ENCODE assay signal across 8 cellular contexts in the genomic region with DNA sequence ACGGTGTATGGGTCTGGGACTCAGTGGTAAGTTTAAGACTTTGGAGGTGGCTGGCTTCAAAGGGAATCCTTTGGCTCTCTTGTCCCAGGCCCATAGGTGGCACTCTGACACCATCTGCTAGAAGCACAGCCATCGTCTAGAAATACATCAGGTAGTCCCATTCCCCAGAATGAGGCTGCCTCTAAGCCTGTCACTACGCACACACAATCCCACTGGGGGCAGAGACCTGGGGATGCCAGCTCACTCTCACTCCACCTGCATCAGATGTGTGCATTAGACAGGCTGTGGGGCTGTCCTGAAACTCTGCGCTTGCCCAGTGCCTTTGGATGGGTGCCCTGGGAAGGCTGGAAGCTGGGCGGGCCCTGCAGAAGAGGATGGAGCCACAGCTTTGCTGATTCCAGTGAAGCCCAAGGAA.
DNase-seq lines count a peak whose midpoint lies in the region; ATAC-seq and TF ChIP-seq lines count a peak whose summit lies in the region.

No MANE protein-coding gene starts in this region.

- ATAC-seq in left lobe of liver (peak; percentile 71), GM18517 (IDR thresholded peaks at IDR 0.05; ENCODE audit: unreplicated experiment) (no peak), HG03520 (IDR thresholded peaks at IDR 0.05; ENCODE audit: unreplicated experiment) (no peak)

- no peaks in the 10 kb centered on the region for H3K27me3 ChIP-seq in GM06990 (replicated peaks; ENCODE audit: control insufficient read depth, insufficient read depth, low read length)

- TF ChIP-seq CTCF in 22Rv1 (IDR thresholded peaks at IDR 0.05) (peak; percentile 59), GM06990 (IDR thresholded peaks at IDR 0.05; ENCODE audit: insufficient read depth, low read length, poor library complexity, severe bottlenecking) (peak; percentile 62)

- no peak overlapping the region for H3K27ac ChIP-seq in 22Rv1

- DNase-seq in GM06990 (ENCODE audit: extremely low read depth, insufficient read length) (no peak), NCI-H2171 treated with DMSO at 0.1 percent for 48 hours (lab: John Stamatoyannopoulos, UW) (peak; percentile 79), T47D (ENCODE audit: low read depth in 1 of 2, low spot score in 1 of 2) (peak; percentile 55 to 79), left lobe of liver (ENCODE audit: low spot score) (no peak), NCI-H1048 (lab: John Stamatoyannopoulos, UW) (no peak)

- no peaks in the 10 kb centered on the region for H3K36me3 ChIP-seq in GM06990 (ENCODE audit: control insufficient read depth, insufficient read depth, low read length)

- in situ Hi-C loops in T47D (cut with HindIII; ENCODE audit: low pct_unique_long_range_greater_than_20kb, low sequenced_read_pairs), result no loop called here

- H3K4me3 ChIP-seq in GM06990 (replicated peaks; ENCODE audit: low read depth, low read length), result no peak overlapping the region

Comparison
In these comparisons a context has a peak if more than half of its experiments do, and no peak if none do; other contexts are left out.
1. DNase-seq: peak in NCI-H2171 treated with DMSO at 0.1 percent for 48 hours (single experiment) and T47D (2 of 2); none in GM06990 (single experiment), left lobe of liver (single experiment) and NCI-H1048 (single experiment).